11 cellular contexts compared by ENCODE assay signal in the genomic region with DNA sequence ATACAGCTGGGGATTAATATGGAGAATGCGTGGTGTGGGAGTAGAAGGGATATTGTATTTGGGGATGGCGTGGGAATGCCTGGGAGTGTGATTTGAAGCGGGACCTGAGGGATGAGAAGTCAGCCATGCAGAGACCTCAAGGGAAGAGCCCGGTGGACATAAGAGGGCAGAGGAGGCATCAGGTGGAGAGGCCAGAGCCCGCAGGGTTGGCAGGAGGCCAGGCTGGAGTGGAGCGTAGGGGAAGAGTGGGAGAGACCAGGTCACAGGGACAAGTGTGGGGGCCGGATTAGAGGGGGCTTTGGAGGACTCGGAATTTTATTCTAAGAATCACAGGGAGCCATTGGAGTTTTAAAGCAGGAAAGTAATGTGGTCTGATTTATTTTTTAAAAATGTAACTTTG. TPM values are rescaled to one million over a fixed set of nuclear protein-coding genes. Genes with fewer than 3 reads are reported as not detected.
A peak's percentile ranks its signal among the peaks of the same experiment; 100 is the strongest.
DNase-seq lines count a peak whose midpoint lies in the region; ATAC-seq and TF ChIP-seq lines count a peak whose summit lies in the region.
"Had no signal": no experiment of that assay in that cellular context is flagged by ENCODE, and none has a peak within 500 bp of the region (broad histone marks: within the 10 kb centered on the region; RNA-seq: fewer than 3 reads in every experiment).

No MANE protein-coding gene starts in this region.

- H3K4me1 ChIP-seq in OCI-LY3 (ENCODE audit: low read length): peaks cover 12% of the 10 kb centered on the region
- H3K4me1 ChIP-seq in skeletal muscle satellite cell (ENCODE audit: control insufficient read depth, insufficient read depth, low read length): peaks cover 15% of the 10 kb centered on the region

- H3K27ac ChIP-seq in OCI-LY3 (ENCODE audit: low read length): no peak overlapping the region
- H3K27ac ChIP-seq: prostate gland had no signal

- no peaks in the 10 kb centered on the region for H3K9me3 Mint-ChIP-seq in activated T-cell treated with anti-CD3 and anti-CD28 coated beads, Interleukin-2, amount 50 U/mL, for 72 hours
- H3K9me3 Mint-ChIP-seq in endothelial cell (ENCODE audit: unreplicated experiment): no peaks in the 10 kb centered on the region

- H3K36me3 ChIP-seq in OCI-LY3 (replicated peaks; ENCODE audit: low read depth, low read length) (no peaks in the 10 kb centered on the region), skeletal muscle satellite cell (ENCODE audit: insufficient read depth, low read length) (no peaks in the 10 kb centered on the region)
- H3K36me3 ChIP-seq: prostate gland had no signal

- H3K27me3 Mint-ChIP-seq in activated T-cell treated with anti-CD3 and anti-CD28 coated beads, Interleukin-2, amount 50 U/mL, for 72 hours (ENCODE audit: low read depth): no peaks in the 10 kb centered on the region
- peaks cover 19% of the 10 kb centered on the region for H3K27me3 Mint-ChIP-seq in endothelial cell (ENCODE audit: unreplicated experiment)

- peak overlapping the region; percentile 86 to 87 for H3K4me3 Mint-ChIP-seq in activated T-cell treated with anti-CD3 and anti-CD28 coated beads, Interleukin-2, amount 50 U/mL, for 72 hours
- peak overlapping the region; percentile 99 for H3K4me3 Mint-ChIP-seq in endothelial cell (ENCODE audit: unreplicated experiment)

- H3K9me3 ChIP-seq in OCI-LY3 (ENCODE audit: insufficient read depth, low read length): no peaks in the 10 kb centered on the region
- H3K9me3 ChIP-seq in skeletal muscle satellite cell (replicated peaks; ENCODE audit: low read length): no peaks in the 10 kb centered on the region
- H3K9me3 ChIP-seq: prostate gland had no signal

- H3K9ac ChIP-seq in OCI-LY3 (ENCODE audit: low read length) (no peak overlapping the region), skeletal muscle satellite cell (ENCODE audit: low read depth, low read length) (no peak overlapping the region)

- peaks cover 0 to 4% of the 10 kb centered on the region in 2 donors for H3K36me3 Mint-ChIP-seq in activated T-cell treated with anti-CD3 and anti-CD28 coated beads, Interleukin-2, amount 50 U/mL, for 72 hours (ENCODE audit: insufficient read depth in 2 of 2)
- H3K36me3 Mint-ChIP-seq in endothelial cell (ENCODE audit: low read depth, unreplicated experiment): peaks cover 22% of the 10 kb centered on the region

- no peak for ATAC-seq in activated T-cell treated with anti-CD3 and anti-CD28 coated beads, Interleukin-2, amount 50 U/mL, for 72 hours (replicated peaks in 1 of 2)
- ATAC-seq in GM21526 (IDR thresholded peaks at IDR 0.05; ENCODE audit: low FRiP score, unreplicated experiment) (no peak), HG03565 (IDR thresholded peaks at IDR 0.05; ENCODE audit: unreplicated experiment) (no peak)

- H3K4me3 ChIP-seq in OCI-LY3 (ENCODE audit: low read length): peak overlapping the region; percentile 92; the same call in 1 of the 2 replicates
- peak overlapping the region; percentile 87 for H3K4me3 ChIP-seq in skeletal muscle satellite cell (ENCODE audit: low read length)
- H3K4me3 ChIP-seq: prostate gland had no signal

- H3K27me3 ChIP-seq in OCI-LY3 (ENCODE audit: low read depth, low read length) (no peaks in the 10 kb centered on the region), skeletal muscle satellite cell (ENCODE audit: control insufficient read depth, insufficient read depth, low read length) (no peaks in the 10 kb centered on the region)

- H3K79me2 ChIP-seq in OCI-LY3 (ENCODE audit: low read length): peaks cover 58% of the 10 kb centered on the region

- DNase-seq in activated T-cell treated with anti-CD3 and anti-CD28 coated beads, Interleukin-2, amount 50 U/mL, for 72 hours: no peak
- no peak for DNase-seq in activated T-cell treated with anti-CD3 and anti-CD28 coated beads, Interleukin-2, amount 50 U/mL, for 48 hours
- DNase-seq in endothelial cell (ENCODE audit: low spot score) (no peak), putamen (ENCODE audit: low spot score) (no peak)
- DNase-seq: NCI-H1417, SIG-M5 had no signal

- no peak overlapping the region for H2AFZ ChIP-seq in OCI-LY3 (ENCODE audit: low read depth, low read length)

- H3K4me2 ChIP-seq in OCI-LY3 (ENCODE audit: low read length): peak overlapping the region; percentile 94
- H3K4me2 ChIP-seq in skeletal muscle satellite cell (ENCODE audit: low read length): peak overlapping the region; percentile 83

- peaks cover 6% of the 10 kb centered on the region; the same call in 1 of the 2 replicates for H4K20me1 ChIP-seq in OCI-LY3 (ENCODE audit: insufficient read depth, low read length)

- H3K4me1 Mint-ChIP-seq in activated T-cell treated with anti-CD3 and anti-CD28 coated beads, Interleukin-2, amount 50 U/mL, for 72 hours (ENCODE audit: low read depth): peaks cover 37% of the 10 kb centered on the region
- peaks cover 32% of the 10 kb centered on the region for H3K4me1 Mint-ChIP-seq in endothelial cell (ENCODE audit: unreplicated experiment)

- peak overlapping the region; percentile 83 for H3K27ac Mint-ChIP-seq in activated T-cell treated with anti-CD3 and anti-CD28 coated beads, Interleukin-2, amount 50 U/mL, for 72 hours
- H3K27ac Mint-ChIP-seq in endothelial cell (ENCODE audit: unreplicated experiment): peak overlapping the region; percentile 58

- no peak for TF ChIP-seq CTCF in OCI-LY3 (IDR thresholded peaks at IDR 0.05; ENCODE audit: low read depth, low read length)
- no peak for TF ChIP-seq CTCF in endothelial cell (IDR thresholded peaks at IDR 0.05; ENCODE audit: unreplicated experiment)

RNA-seq across cellular contexts. Expression of a gene that starts 2.0 kb away (rescaled TPM):
- total RNA-seq in activated T-cell treated with anti-CD3 and anti-CD28 coated beads, Interleukin-2, amount 50 U/mL, for 72 hours: 10 to 100 TPM; 78.0 to 94.1 TPM
- 326 TPM for total RNA-seq in endothelial cell (ENCODE audit: unreplicated experiment)
- total RNA-seq in skeletal muscle satellite cell (2012; rRNA removed): 103 and 111 TPM in 2 replicates

RNA-seq across cellular contexts. Expression of a gene that starts 25.7 kb away (rescaled TPM):
- 10 to 100 TPM; 30.3 to 38.9 TPM for total RNA-seq in activated T-cell treated with anti-CD3 and anti-CD28 coated beads, Interleukin-2, amount 50 U/mL, for 72 hours
- total RNA-seq in endothelial cell (ENCODE audit: unreplicated experiment): 37.6 TPM
- 18.0 and 25.3 TPM in 2 replicates for total RNA-seq in skeletal muscle satellite cell (2012; rRNA removed)

RNA-seq across cellular contexts. Expression of a gene that starts 57.9 kb away (rescaled TPM):
- total RNA-seq in activated T-cell treated with anti-CD3 and anti-CD28 coated beads, Interleukin-2, amount 50 U/mL, for 72 hours: not detected
- 41.0 TPM for total RNA-seq in endothelial cell (ENCODE audit: unreplicated experiment)
- total RNA-seq in skeletal muscle satellite cell (2012; rRNA removed): 0.51 and 2.0 TPM in 2 replicates

Comparison
In these comparisons a context has a peak if more than half of its experiments do, and no peak if none do; other contexts are left out.
1. RNA of a gene that starts 57.9 kb away (total RNA-seq): 41.0 TPM in endothelial cell (single experiment); not detected in activated T-cell treated with anti-CD3 and anti-CD28 coated beads, Interleukin-2, amount 50 U/mL, for 72 hours; every median in the first group is over 10 times any median in the second.